29 cellular contexts compared by ENCODE assay signal in the genomic region with DNA sequence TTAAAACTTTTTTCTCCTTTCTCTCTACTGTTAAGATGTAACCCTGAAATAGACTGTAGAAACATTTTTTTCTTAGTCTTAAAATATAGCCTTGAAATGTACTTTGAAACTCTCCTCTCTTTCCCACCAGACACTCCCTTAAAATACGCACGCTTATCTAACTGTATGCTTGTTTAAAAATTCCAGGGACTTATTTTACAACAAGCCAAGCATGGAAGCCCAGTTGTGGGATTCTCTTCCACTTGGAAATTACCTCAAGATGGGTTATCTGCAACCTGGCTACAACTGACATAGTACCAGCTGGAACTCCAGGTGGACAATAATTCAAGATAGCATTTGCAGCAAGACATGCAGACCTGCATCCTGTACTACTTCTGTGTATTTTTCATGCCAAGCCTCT.
"Had no signal": no experiment of that assay in that cellular context is flagged by ENCODE, and none has a peak within 500 bp of the region (broad histone marks: within the 10 kb centered on the region; RNA-seq: fewer than 3 reads in every experiment).

No MANE protein-coding gene starts in this region.

- H3K9me2 ChIP-seq: SK-N-SH had no signal

- FAIRE-seq: astrocyte, TTC549 had no signal

- H3K36me3 ChIP-seq: breast epithelium, Peyer's patch, SJSA1 had no signal

- ATAC-seq: activated CD8-positive, alpha-beta T cell treated with anti-CD3 and anti-CD28 coated beads for 36 hours; activated T-cell treated with anti-CD3 and anti-CD28 coated beads, Interleukin-2, amount 50 U/mL, for 72 hours; activated T-helper 17 cell treated with anti-CD3 and anti-CD28 coated beads, Interleukin-2, amount 50 U/mL, for 72 hours; body of pancreas; PC-3 had no signal

- H3K4me3 Mint-ChIP-seq: activated CD4-positive, alpha-beta T cell treated with anti-CD3 and anti-CD28 coated beads, Interleukin-2, amount 10 ng/mL, durations not matched to agents 24 days and 14 days; activated CD8-positive, alpha-beta T cell treated with anti-CD3 and anti-CD28 coated beads for 36 hours; activated naive CD8-positive, alpha-beta T cell treated with anti-CD3 and anti-CD28 coated beads for 36 hours; activated T-cell treated with anti-CD3 and anti-CD28 coated beads, Interleukin-2, amount 50 U/mL, for 72 hours; activated T-helper 17 cell treated with anti-CD3 and anti-CD28 coated beads, Interleukin-2, amount 50 U/mL, for 72 hours; T-helper 1 cell treated with Interleukin-12 subunit alpha and Interleukin-12 subunit beta and Interleukin-4 antibody, amounts not matched to agents 30 μg/mL and 1 μg/mL, for 36 hours; T-helper 2 cell treated with Interferon-gamma antibody and Interleukin-4, amounts not matched to agents 5 μg/mL and 100 μg/mL, for 36 hours had no signal

- H3K27me3 Mint-ChIP-seq: activated T-helper 17 cell treated with anti-CD3 and anti-CD28 coated beads, Interleukin-2, amount 50 U/mL, for 72 hours had no signal

- H3K27me3 ChIP-seq: body of pancreas, breast epithelium, Peyer's patch, SJSA1 had no signal

- H3K9me3 Mint-ChIP-seq: activated T-helper 17 cell treated with anti-CD3 and anti-CD28 coated beads, Interleukin-2, amount 50 U/mL, for 72 hours; T-helper 1 cell treated with Interleukin-12 subunit alpha and Interleukin-12 subunit beta and Interleukin-4 antibody, amounts not matched to agents 30 μg/mL and 1 μg/mL, for 36 hours; T-helper 2 cell treated with Interferon-gamma antibody and Interleukin-4, amounts not matched to agents 5 μg/mL and 100 μg/mL, for 36 hours had no signal

- H3K9ac ChIP-seq: SK-N-SH had no signal

- H3K4me1 Mint-ChIP-seq: activated CD4-positive, alpha-beta T cell treated with anti-CD3 and anti-CD28 coated beads, Interleukin-2, amount 10 ng/mL, durations not matched to agents 24 days and 14 days; activated naive CD8-positive, alpha-beta T cell treated with anti-CD3 and anti-CD28 coated beads for 36 hours; activated T-helper 17 cell treated with anti-CD3 and anti-CD28 coated beads, Interleukin-2, amount 50 U/mL, for 72 hours had no signal

- H3K4me2 ChIP-seq: SK-N-SH had no signal

- H3K9me3 ChIP-seq: body of pancreas, breast epithelium, Peyer's patch, SJSA1, SK-N-SH had no signal

- H3K4me1 ChIP-seq: body of pancreas, breast epithelium, Peyer's patch, SJSA1 had no signal

- DNase-seq: activated CD4-positive, alpha-beta T cell treated with anti-CD3 and anti-CD28 coated beads, Interleukin-2, amount 10 ng/mL, durations not matched to agents 24 days and 14 days; activated CD4-positive, alpha-beta T cell treated with anti-CD3 and anti-CD28 coated beads, Interleukin-2, amount 50 U/mL, for 4 hours; activated CD8-positive, alpha-beta T cell treated with anti-CD3 and anti-CD28 coated beads for 36 hours; activated effector memory CD4-positive, alpha-beta T cell treated with anti-CD3 and anti-CD28 coated beads, Interleukin-2, amount 50 U/mL, for 16 hours; activated naive CD4-positive, alpha-beta T cell; activated naive CD4-positive, alpha-beta T cell treated with anti-CD3 and anti-CD28 coated beads, Interleukin-2, amount 50 U/mL, for 16 hours; activated naive CD8-positive, alpha-beta T cell treated with anti-CD3 and anti-CD28 coated beads for 36 hours; activated T-cell treated with anti-CD3 and anti-CD28 coated beads, Interleukin-2, amount 50 U/mL, for 1 hour; activated T-cell treated with anti-CD3 and anti-CD28 coated beads, Interleukin-2, amount 50 U/mL, for 72 hours; body of pancreas; NCI-H1105 treated with DMSO at 0.1 percent for 48 hours; NCI-H1436; NCI-H1694; NCI-H2029; NCI-H345; NCI-H524 treated with DMSO at 0.1 percent for 48 hours; NK-92 treated with Interleukin-12 subunit alpha and Interleukin-12 subunit beta, amount 100 ng/mL, for 24 hours; PC-3; Peyer's patch; RPMI8226; SHP77 treated with DMSO at 0.1 percent for 48 hours; SK-N-SH had no signal

- H3K27ac ChIP-seq: body of pancreas, breast epithelium, Peyer's patch, SJSA1 had no signal

- H3K27ac Mint-ChIP-seq: activated CD4-positive, alpha-beta T cell treated with anti-CD3 and anti-CD28 coated beads, Interleukin-2, amount 10 ng/mL, durations not matched to agents 24 days and 14 days; activated CD8-positive, alpha-beta T cell treated with anti-CD3 and anti-CD28 coated beads for 36 hours; activated naive CD8-positive, alpha-beta T cell treated with anti-CD3 and anti-CD28 coated beads for 36 hours; activated T-cell treated with anti-CD3 and anti-CD28 coated beads, Interleukin-2, amount 50 U/mL, for 72 hours; activated T-helper 17 cell treated with anti-CD3 and anti-CD28 coated beads, Interleukin-2, amount 50 U/mL, for 72 hours; T-helper 1 cell treated with Interleukin-12 subunit alpha and Interleukin-12 subunit beta and Interleukin-4 antibody, amounts not matched to agents 30 μg/mL and 1 μg/mL, for 36 hours; T-helper 2 cell treated with Interferon-gamma antibody and Interleukin-4, amounts not matched to agents 5 μg/mL and 100 μg/mL, for 36 hours had no signal

- H3K4me3 ChIP-seq: body of pancreas, breast epithelium, Peyer's patch, SJSA1 had no signal
